ENCODE assay signal across 8 cellular contexts in the genomic region with DNA sequence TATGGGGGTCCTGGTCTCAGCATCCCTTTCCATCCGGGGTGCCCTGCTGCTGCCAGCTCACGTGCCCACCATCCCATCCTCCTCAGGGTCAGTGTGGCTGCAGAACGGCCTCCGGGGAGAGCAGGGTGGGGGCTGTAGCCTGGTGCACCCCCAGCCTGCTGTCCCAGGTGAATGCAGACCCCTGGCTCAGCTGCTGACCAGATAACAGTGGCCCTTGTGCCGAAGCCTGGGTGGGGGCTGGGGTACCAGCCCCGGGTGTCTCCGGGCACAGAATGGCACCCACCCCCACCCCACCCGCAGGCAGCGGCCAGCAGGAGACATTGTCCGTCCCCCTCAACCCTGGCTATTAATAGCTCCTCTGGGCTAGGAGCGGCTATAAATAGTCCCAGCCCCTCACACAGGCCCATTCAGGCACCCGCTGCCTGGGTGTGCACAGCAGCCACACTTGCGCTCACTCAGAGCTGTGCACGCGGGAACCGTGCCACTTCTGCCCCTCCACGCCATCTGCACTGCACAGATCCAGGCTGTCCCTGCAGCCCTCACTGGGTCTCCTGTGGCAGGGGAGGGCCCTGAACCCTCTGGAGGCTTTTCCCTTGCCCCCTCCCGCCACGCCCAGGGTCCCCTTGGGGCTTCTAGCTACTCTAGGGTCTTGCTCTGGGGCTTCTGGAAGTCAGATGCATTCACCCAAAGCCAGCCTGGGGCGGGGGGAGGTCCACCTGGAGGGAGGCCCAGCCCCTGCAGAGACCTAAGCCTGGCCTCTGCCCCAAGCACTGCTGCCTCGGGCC. TPM values are rescaled to one million over a fixed set of nuclear protein-coding genes. Genes with fewer than 3 reads are reported as not detected.
DNase-seq lines count a peak whose midpoint lies in the region; ATAC-seq and TF ChIP-seq lines count a peak whose summit lies in the region.

No MANE protein-coding gene starts in this region.

- H2AK5ac ChIP-seq in trophoblast cell (ENCODE audit: low read length): peak overlapping the region; percentile 60

- DNase-seq in WTC11 (ENCODE audit: low spot score): no peak
- peak; percentile 66 to 70 for DNase-seq in heart right ventricle
- DNase-seq in trophoblast cell: no peak
- DNase-seq in ecto neural progenitor cell (ENCODE audit: low spot score): no peak

- peaks cover 8% of the 10 kb centered on the region for H3K9me3 Mint-ChIP-seq in WTC11

- H3K27me3 ChIP-seq in DOHH2 (ENCODE audit: control insufficient read depth, low read length) (no peaks in the 10 kb centered on the region), heart right ventricle (no peaks in the 10 kb centered on the region), trophoblast cell (ENCODE audit: insufficient read depth, low read length) (no peaks in the 10 kb centered on the region)

- no peak overlapping the region for H3K9ac ChIP-seq in trophoblast cell (ENCODE audit: low read length)

- H3K4ac ChIP-seq in trophoblast cell (ENCODE audit: low read depth, low read length): no peak overlapping the region

- no peaks in the 10 kb centered on the region for H3K9me2 ChIP-seq in DOHH2 (replicated peaks; ENCODE audit: control insufficient read depth, low read length)

- no peak for TF ChIP-seq CTCF in DOHH2 (IDR thresholded peaks at IDR 0.05; ENCODE audit: low read depth, low read length, poor library complexity, severe bottlenecking)
- TF ChIP-seq CTCF in WTC11 (IDR thresholded peaks at IDR 0.05): no peak
- no peak for TF ChIP-seq CTCF in heart right ventricle (IDR thresholded peaks at IDR 0.05)

- H3K27ac ChIP-seq in DOHH2 (ENCODE audit: low read depth, low read length): peak overlapping the region; percentile 81
- peak overlapping the region; percentile 90 to 100 (median 98) for H3K27ac ChIP-seq in heart right ventricle
- no peak overlapping the region for H3K27ac ChIP-seq in trophoblast cell (ENCODE audit: low read depth, low read length)

- H3K27me3 Mint-ChIP-seq in WTC11 (ENCODE audit: low read depth): no peaks in the 10 kb centered on the region; the same call in 1 of the 2 replicates

- H4K12ac ChIP-seq in trophoblast cell (ENCODE audit: low read depth, low read length): no peak overlapping the region

- CTCF ChIA-PET in WTC11 (lab: Charles Lee): interaction anchor here (0.5 to 2.2 kb wide), 3 partner anchors 14 to 1098 kb away, joined by 3 to 23 read pairs (median 3); no protein-coding TSS in a partner anchor

- H3K36me3 ChIP-seq in DOHH2 (ENCODE audit: control insufficient read depth, low read length): peaks cover 15% of the 10 kb centered on the region
- H3K36me3 ChIP-seq in heart right ventricle: no peaks in the 10 kb centered on the region
- H3K36me3 ChIP-seq in trophoblast cell (ENCODE audit: control insufficient read depth in 1 of 2, insufficient read depth in 2 of 2, low read length in 2 of 2): no peaks in the 10 kb centered on the region

- H2BK12ac ChIP-seq in trophoblast cell (ENCODE audit: low read length): peak overlapping the region; percentile 70

- H3K4me2 ChIP-seq in DOHH2 (ENCODE audit: low read length) (peak overlapping the region; percentile 77), trophoblast cell (ENCODE audit: low read length) (no peak overlapping the region)

- no peak overlapping the region for H2BK5ac ChIP-seq in trophoblast cell (ENCODE audit: low read depth, low read length, poor library complexity)

- ATAC-seq in WTC11: no peak
- ATAC-seq in heart right ventricle: peak; percentile 11 to 62 (median 42)
- ATAC-seq in HG02571 (IDR thresholded peaks at IDR 0.05; ENCODE audit: unreplicated experiment): no peak
- no peak for ATAC-seq in HG02884 (IDR thresholded peaks at IDR 0.05; ENCODE audit: unreplicated experiment)
- no peak for ATAC-seq in HG03135 (IDR thresholded peaks at IDR 0.05; ENCODE audit: unreplicated experiment)

- POLR2A ChIA-PET in WTC11 (lab: Charles Lee): interaction anchor here (0.6 kb wide), 2 partner anchors 63 to 264 kb away, joined by 4 read pairs; no protein-coding TSS in a partner anchor

- peaks cover 48% of the 10 kb centered on the region for H3K4me1 ChIP-seq in DOHH2 (ENCODE audit: control insufficient read depth, low read length)
- H3K4me1 ChIP-seq in heart right ventricle: peaks cover 34 to 64% (median 57%) of the 10 kb centered on the region in 9 donors
- H3K4me1 ChIP-seq in trophoblast cell (ENCODE audit: control insufficient read depth in 1 of 2, insufficient read depth in 2 of 2, low read length in 2 of 2): peaks cover 7 to 14% of the 10 kb centered on the region in 2 experiments

- no peak overlapping the region for H3K18ac ChIP-seq in trophoblast cell (ENCODE audit: low read length)

- H3K4me1 Mint-ChIP-seq in WTC11: peaks cover 4% of the 10 kb centered on the region

- intact Hi-C loops in heart right ventricle (cut with DNase I): loop anchor here in 6 of 10 donors (1.0 to 10.0 kb wide), 4 partner anchors 24 to 268 kb away; partner anchors contain the start of genes PIM3 (in 3 of the 6) and SELENOO (in 2 of the 6)

- H3F3A ChIP-seq in DOHH2 (ENCODE audit: control insufficient read depth, insufficient read depth): peaks cover 18% of the 10 kb centered on the region

- no peak overlapping the region for H3K23ac ChIP-seq in trophoblast cell (ENCODE audit: low read length)

- H4K8ac ChIP-seq in trophoblast cell (ENCODE audit: low read depth, low read length): no peak overlapping the region

- H3K4me3 ChIP-seq in DOHH2 (ENCODE audit: low read length) (peak overlapping the region; percentile 57), heart right ventricle (peak overlapping the region in 8 of 10 donors; percentile 32 to 72 (median 53)), trophoblast cell (ENCODE audit: low read depth, low read length) (no peak overlapping the region)

- H4K20me1 ChIP-seq in DOHH2 (ENCODE audit: control insufficient read depth, insufficient read depth, low read depth, low read length): no peaks in the 10 kb centered on the region

- no peak overlapping the region for H2AFZ ChIP-seq in trophoblast cell (ENCODE audit: insufficient read depth, low read length, poor library complexity)

- H3K79me2 ChIP-seq in DOHH2 (ENCODE audit: control insufficient read depth, low read length) (peaks cover 19% of the 10 kb centered on the region), trophoblast cell (ENCODE audit: control insufficient read depth, insufficient read depth, low read length, poor library complexity) (no peaks in the 10 kb centered on the region)

- H3K27ac Mint-ChIP-seq in WTC11: no peak overlapping the region

- no peak overlapping the region for H2BK120ac ChIP-seq in trophoblast cell (ENCODE audit: insufficient read depth, low read length, poor library complexity)

- H3K36me3 Mint-ChIP-seq in WTC11: peaks cover 3% of the 10 kb centered on the region

- H3K4me3 Mint-ChIP-seq in WTC11: peak overlapping the region; percentile 58

- H3K79me1 ChIP-seq in trophoblast cell (ENCODE audit: low read length): peaks cover 8% of the 10 kb centered on the region

- peak overlapping the region; percentile 71 for H4K91ac ChIP-seq in trophoblast cell (ENCODE audit: low read depth, low read length)

- H3K9me3 ChIP-seq in DOHH2 (ENCODE audit: control insufficient read depth, insufficient read depth, low read length) (no peaks in the 10 kb centered on the region), heart right ventricle (no peaks in the 10 kb centered on the region), trophoblast cell (ENCODE audit: insufficient read depth, low read depth, low read length) (no peaks in the 10 kb centered on the region)

- 21 to 24% methylated on average over 21 of the region's 21 CpGs for WGBS in heart right ventricle, 2 donors
- no CpG with 5 or more reads among the region's 21 CpGs for WGBS in trophoblast cell (ENCODE audit: extremely low coverage, insufficient coverage, insufficient read length)

- H3K14ac ChIP-seq in trophoblast cell (ENCODE audit: low read length): no peak overlapping the region

TF ChIP-seq in WTC11, 78 proteins besides CTCF, POLR2A, EP300 and RAD21 (continues in another document):
- no peak for TF ChIP-seq GABPB1 (CRISPR knock-in tag; IDR thresholded peaks at IDR 0.05)
- TF ChIP-seq, protein P1, sequence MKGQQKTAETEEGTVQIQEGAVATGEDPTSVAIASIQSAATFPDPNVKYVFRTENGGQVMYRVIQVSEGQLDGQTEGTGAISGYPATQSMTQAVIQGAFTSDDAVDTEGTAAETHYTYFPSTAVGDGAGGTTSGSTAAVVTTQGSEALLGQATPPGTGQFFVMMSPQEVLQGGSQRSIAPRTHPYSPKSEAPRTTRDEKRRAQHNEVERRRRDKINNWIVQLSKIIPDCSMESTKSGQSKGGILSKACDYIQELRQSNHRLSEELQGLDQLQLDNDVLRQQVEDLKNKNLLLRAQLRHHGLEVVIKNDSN (CRISPR knock-in tag; IDR thresholded peaks at IDR 0.05): no peak
- TF ChIP-seq IRF1 (CRISPR knock-in tag; IDR thresholded peaks at IDR 0.05): no peak
- no peak for TF ChIP-seq RORB (CRISPR knock-in tag; IDR thresholded peaks at IDR 0.05)

RNA-seq across cellular contexts. Expression of gene CRELD2, which starts 18.7 kb away (rescaled TPM):
- total RNA-seq in WTC11 (2021) (34.9 to 42.8 TPM (median 35.2 TPM) in 3 replicates), heart right ventricle (10 to 100 TPM; 13.0 to 32.5 (median 19.2) TPM)
- 10 to 100 TPM; 11.0 to 90.0 TPM for polyA plus RNA-seq in heart right ventricle
- 42.2 and 46.8 TPM in 2 replicates for polyA plus RNA-seq in trophoblast cell (2013)

RNA-seq across cellular contexts. Expression of gene ALG12, which starts 18.9 kb away (rescaled TPM):
- total RNA-seq in WTC11 (2021) (26.5 to 29.2 TPM (median 26.7 TPM) in 3 replicates), heart right ventricle (10 to 100 TPM in 9 of 10 donors, 1 to 10 TPM in 1; 9.6 to 19.8 (median 16.0) TPM)
- polyA plus RNA-seq in heart right ventricle: 10 to 100 TPM in 1 of 2 donors, 1 to 10 TPM in 1; 9.7 to 10.4 TPM
- polyA plus RNA-seq in trophoblast cell (2013): 22.3 and 22.8 TPM in 2 replicates

RNA-seq across cellular contexts. Expression of gene PIM3, which starts 23.4 kb away (rescaled TPM):
- 42.9 to 45.7 TPM (median 44.3 TPM) in 3 replicates for total RNA-seq in WTC11 (2021)
- 10 to 100 TPM; 27.4 to 81.6 (median 41.6) TPM for total RNA-seq in heart right ventricle
- polyA plus RNA-seq in heart right ventricle: 10 to 100 TPM; 43.9 to 62.0 TPM
- 66.6 and 72.8 TPM in 2 replicates for polyA plus RNA-seq in trophoblast cell (2013)

Comparison
In these comparisons a context has a peak if more than half of its experiments do, and no peak if none do; other contexts are left out.
1. ATAC-seq: peak in heart right ventricle (8 of 8); none in WTC11 (single experiment), HG02571 (single experiment), HG02884 (single experiment) and HG03135 (single experiment).
2. DNase-seq: peak in heart right ventricle (2 of 2); none in WTC11 (single experiment), trophoblast cell (0 of 2) and ecto neural progenitor cell (single experiment).